Comparison of ENCODE assay signal across 27 cellular contexts in the genomic region with DNA sequence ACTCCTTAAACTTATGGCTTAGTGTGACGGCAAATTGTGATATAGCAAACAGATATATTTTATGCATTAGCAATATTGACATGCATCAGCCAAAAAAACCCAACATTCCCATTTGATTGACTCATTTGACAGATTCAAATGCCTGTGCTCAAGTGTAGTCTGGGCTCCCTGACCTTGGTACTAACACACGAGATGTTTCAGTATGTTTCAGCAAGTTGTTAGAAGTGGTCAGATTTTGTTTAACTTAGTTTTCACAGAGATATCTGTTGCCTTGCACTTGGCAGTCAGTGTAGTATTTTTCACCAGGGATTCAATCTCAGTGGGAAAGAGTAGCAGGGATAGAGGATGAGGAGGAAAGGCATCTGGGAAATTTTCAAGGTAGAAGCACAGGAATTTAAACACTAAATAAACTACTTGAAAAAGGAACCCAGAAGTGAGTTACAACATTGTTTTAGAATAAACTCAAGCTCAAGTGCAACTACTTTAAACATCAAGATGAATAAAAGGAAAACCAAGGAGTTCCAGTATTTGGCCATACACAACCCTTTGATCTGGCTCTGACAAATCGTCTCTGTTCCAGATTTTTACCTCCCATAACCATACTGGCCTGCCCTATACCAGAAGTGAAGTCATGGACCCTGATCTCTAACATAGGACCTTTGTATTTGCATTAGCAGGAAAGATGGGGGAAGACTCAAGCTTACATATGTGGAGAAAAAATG. TPM values are rescaled to one million over a fixed set of nuclear protein-coding genes. Genes with fewer than 3 reads are reported as not detected.
DNase-seq lines count a peak whose midpoint lies in the region; ATAC-seq, FAIRE-seq and TF ChIP-seq lines count a peak whose summit lies in the region.
"Had no signal": no experiment of that assay in that cellular context is flagged by ENCODE, and none has a peak within 500 bp of the region (broad histone marks: within the 10 kb centered on the region; RNA-seq: fewer than 3 reads in every experiment).

No MANE protein-coding gene starts in this region.

- no peak for DNase-seq in HTR-8/SVneo (ENCODE audit: insufficient read length, low spot score)
- no peak for DNase-seq in astrocyte (ENCODE audit: low read depth)
- no peak for DNase-seq in left lung
- DNase-seq in tibial artery = no peak
- no peak for DNase-seq in stimulated activated CD4-positive, alpha-beta T cell treated with anti-CD3 and anti-CD28 coated beads, Interleukin-1b, Interleukin-23, amount 100 ng/mL, for 48 hours
- no peak for DNase-seq in small intestine
- DNase-seq in ureter (ENCODE audit: low spot score) = no peak
- DNase-seq: activated CD4-positive, alpha-beta T cell treated with anti-CD3 and anti-CD28 coated beads, Interleukin-2, amount 10 ng/mL, durations not matched to agents 7 days and 5 days; activated CD8-positive, alpha-beta memory T cell treated with anti-CD3 and anti-CD28 coated beads, Interleukin-2, amount 10 ng/mL, durations not matched to agents 7 days and 5 days; activated naive CD8-positive, alpha-beta T cell treated with anti-CD3 and anti-CD28 coated beads for 36 hours; CD8-positive, alpha-beta memory T cell; DMS53; head of caudate nucleus; Kasumi-1; NCI-H2107; NCI-H510A; NK-92 treated with Interleukin-12 subunit alpha and Interleukin-12 subunit beta, amount 100 ng/mL, for 24 hours; sigmoid colon had no signal

- no peak overlapping the region for H2AFZ ChIP-seq in astrocyte (ENCODE audit: low read depth, low read length)
- H2AFZ ChIP-seq: neural progenitor cell had no signal

- H3K79me2 ChIP-seq in astrocyte (ENCODE audit: insufficient read depth, low read length) = peaks cover 97% of the 10 kb centered on the region

- H3K4me1 Mint-ChIP-seq in astrocyte (ENCODE audit: low read depth, unreplicated experiment) = peaks cover 52% of the 10 kb centered on the region
- H3K4me1 Mint-ChIP-seq: activated CD4-positive, alpha-beta T cell treated with anti-CD3 and anti-CD28 coated beads, Interleukin-2, amount 10 ng/mL, durations not matched to agents 7 days and 5 days; activated CD8-positive, alpha-beta memory T cell treated with anti-CD3 and anti-CD28 coated beads, Interleukin-2, amount 10 ng/mL, durations not matched to agents 7 days and 5 days; CD8-positive, alpha-beta memory T cell; stimulated activated effector memory CD8-positive, alpha-beta T cell treated with anti-CD3 and anti-CD28 coated beads, Interleukin-12 subunit alpha, Interleukin-12 subunit beta, amount 100 ng/mL, for 72 hours had no signal

- H3K27me3 Mint-ChIP-seq in astrocyte (ENCODE audit: low read depth, unreplicated experiment) = no peaks in the 10 kb centered on the region
- H3K27me3 Mint-ChIP-seq: activated CD4-positive, alpha-beta T cell treated with anti-CD3 and anti-CD28 coated beads, Interleukin-2, amount 10 ng/mL, durations not matched to agents 7 days and 5 days; activated CD8-positive, alpha-beta memory T cell treated with anti-CD3 and anti-CD28 coated beads, Interleukin-2, amount 10 ng/mL, durations not matched to agents 7 days and 5 days; progenitor cell of endocrine pancreas had no signal

- peak overlapping the region; percentile 80 for H3K4me2 ChIP-seq in astrocyte (ENCODE audit: low read length)
- H3K4me2 ChIP-seq: neural progenitor cell had no signal

- peaks cover 3% of the 10 kb centered on the region for H3K9me3 Mint-ChIP-seq in astrocyte (ENCODE audit: unreplicated experiment)
- H3K9me3 Mint-ChIP-seq: activated CD4-positive, alpha-beta T cell treated with anti-CD3 and anti-CD28 coated beads, Interleukin-2, amount 10 ng/mL, durations not matched to agents 7 days and 5 days; activated naive CD8-positive, alpha-beta T cell treated with anti-CD3 and anti-CD28 coated beads for 36 hours; neural progenitor cell; stimulated activated effector memory CD8-positive, alpha-beta T cell treated with anti-CD3 and anti-CD28 coated beads, Interleukin-12 subunit alpha, Interleukin-12 subunit beta, amount 100 ng/mL, for 72 hours; T-helper 2 cell treated with Interferon-gamma antibody and Interleukin-4, amounts not matched to agents 5 μg/mL and 100 μg/mL, for 36 hours had no signal

- H3K27ac ChIP-seq in astrocyte (ENCODE audit: low read depth, low read length) = peak overlapping the region; percentile 63
- H3K27ac ChIP-seq in left lung = peak overlapping the region in 1 of 2 donors; percentile 43
- H3K27ac ChIP-seq in tibial artery = peak overlapping the region; percentile 63 to 72
- no peak overlapping the region for H3K27ac ChIP-seq in small intestine (ENCODE audit: low read depth in 1 of 2, low read length in 1 of 2)
- H3K27ac ChIP-seq: neural progenitor cell, VCaP had no signal

- H3K9ac ChIP-seq in astrocyte (ENCODE audit: low read length) = peak overlapping the region; percentile 53
- H3K9ac ChIP-seq: neural progenitor cell had no signal

- H3K36me3 ChIP-seq in astrocyte (ENCODE audit: insufficient read depth, low read length) (peaks cover 59% of the 10 kb centered on the region), left lung (no peaks in the 10 kb centered on the region), tibial artery (no peaks in the 10 kb centered on the region), small intestine (ENCODE audit: control insufficient read depth in 2 of 2, insufficient read depth in 2 of 2, low read length in 2 of 2) (no peaks in the 10 kb centered on the region)
- H3K36me3 ChIP-seq: neural progenitor cell, sigmoid colon had no signal

- FAIRE-seq in HTR-8/SVneo (lab: Jason Lieb, UNC) = peak; percentile 49
- peak; percentile 54 for FAIRE-seq in astrocyte (lab: Jason Lieb, UNC)
- FAIRE-seq in small intestine (lab: Jason Lieb, UNC) = no peak

- H3K4me1 ChIP-seq in astrocyte (ENCODE audit: insufficient read depth, low read length) (peaks cover 88% of the 10 kb centered on the region), left lung (no peaks in the 10 kb centered on the region), tibial artery (peaks cover 0 to 76% (median 2%) of the 10 kb centered on the region in 4 donors), small intestine (ENCODE audit: control insufficient read depth in 2 of 2, insufficient read depth in 1 of 2, low read depth in 1 of 2, low read length in 1 of 2) (no peaks in the 10 kb centered on the region)
- H3K4me1 ChIP-seq: neural progenitor cell had no signal

- H3K27me3 ChIP-seq in astrocyte (ENCODE audit: insufficient read depth, low read length) (no peaks in the 10 kb centered on the region), left lung (no peaks in the 10 kb centered on the region), tibial artery (no peaks in the 10 kb centered on the region), small intestine (ENCODE audit: control insufficient read depth in 2 of 2, insufficient read depth in 2 of 2, low read length in 2 of 2) (no peaks in the 10 kb centered on the region)
- H3K27me3 ChIP-seq: neural progenitor cell, sigmoid colon had no signal

- 65 to 79% (median 67%) methylated on average over 3 of the region's 3 CpGs for WGBS in small intestine, 3 donors

- peaks cover 13% of the 10 kb centered on the region for H3K36me3 Mint-ChIP-seq in astrocyte (ENCODE audit: low read depth, unreplicated experiment)
- H3K36me3 Mint-ChIP-seq: activated CD8-positive, alpha-beta memory T cell treated with anti-CD3 and anti-CD28 coated beads, Interleukin-2, amount 10 ng/mL, durations not matched to agents 7 days and 5 days; activated naive CD8-positive, alpha-beta T cell treated with anti-CD3 and anti-CD28 coated beads for 36 hours; CD8-positive, alpha-beta memory T cell; stimulated activated effector memory CD8-positive, alpha-beta T cell treated with anti-CD3 and anti-CD28 coated beads, Interleukin-12 subunit alpha, Interleukin-12 subunit beta, amount 100 ng/mL, for 72 hours had no signal

- peak overlapping the region; percentile 3 for H3K27ac Mint-ChIP-seq in astrocyte (ENCODE audit: unreplicated experiment)
- H3K27ac Mint-ChIP-seq: activated CD4-positive, alpha-beta T cell treated with anti-CD3 and anti-CD28 coated beads, Interleukin-2, amount 10 ng/mL, durations not matched to agents 7 days and 5 days; activated CD8-positive, alpha-beta memory T cell treated with anti-CD3 and anti-CD28 coated beads, Interleukin-2, amount 10 ng/mL, durations not matched to agents 7 days and 5 days; activated naive CD8-positive, alpha-beta T cell treated with anti-CD3 and anti-CD28 coated beads for 36 hours; brain; CD8-positive, alpha-beta memory T cell; neural progenitor cell; progenitor cell of endocrine pancreas; stimulated activated effector memory CD8-positive, alpha-beta T cell treated with anti-CD3 and anti-CD28 coated beads, Interleukin-12 subunit alpha, Interleukin-12 subunit beta, amount 100 ng/mL, for 72 hours; T-helper 2 cell treated with Interferon-gamma antibody and Interleukin-4, amounts not matched to agents 5 μg/mL and 100 μg/mL, for 36 hours had no signal

- H3K9me3 ChIP-seq in astrocyte (ENCODE audit: insufficient read depth, low read depth, low read length) (no peaks in the 10 kb centered on the region), left lung (no peaks in the 10 kb centered on the region), tibial artery (no peaks in the 10 kb centered on the region), small intestine (ENCODE audit: control insufficient read depth, low read depth) (no peaks in the 10 kb centered on the region)
- H3K9me3 ChIP-seq: sigmoid colon had no signal

- peak; percentile 72 for ATAC-seq in left lung
- ATAC-seq: activated CD8-positive, alpha-beta memory T cell treated with anti-CD3 and anti-CD28 coated beads, Interleukin-2, amount 10 ng/mL, durations not matched to agents 7 days and 5 days; left lobe of liver; stimulated activated effector memory CD8-positive, alpha-beta T cell treated with anti-CD3 and anti-CD28 coated beads, Interleukin-12 subunit alpha, Interleukin-12 subunit beta, amount 100 ng/mL, for 72 hours had no signal

- H4K20me1 ChIP-seq in astrocyte (ENCODE audit: insufficient read depth, low read length) = peaks cover 72% of the 10 kb centered on the region

- TF ChIP-seq CTCF in astrocyte (IDR thresholded peaks at IDR 0.05; ENCODE audit: insufficient read depth, low read depth, low read length) = no peak
- no peak for TF ChIP-seq CTCF in left lung (IDR thresholded peaks at IDR 0.05)
- no peak for TF ChIP-seq CTCF in tibial artery (IDR thresholded peaks at IDR 0.05)

- H3K4me3 ChIP-seq in astrocyte (ENCODE audit: insufficient read depth, low read depth, low read length) = peak overlapping the region; percentile 47
- no peak overlapping the region for H3K4me3 ChIP-seq in left lung
- no peak overlapping the region for H3K4me3 ChIP-seq in tibial artery
- no peak overlapping the region for H3K4me3 ChIP-seq in small intestine (ENCODE audit: low read depth in 1 of 2, low read length in 2 of 2)
- H3K4me3 ChIP-seq: coronary artery, neural progenitor cell, sigmoid colon had no signal

- intact Hi-C loops in left lung (cut with DNase I) (no loop called here), tibial artery (cut with DNase I; ENCODE audit: low total_unique reads) (no loop called here)

- no peak overlapping the region for H3K4me3 Mint-ChIP-seq in astrocyte (ENCODE audit: unreplicated experiment)
- H3K4me3 Mint-ChIP-seq: activated CD4-positive, alpha-beta T cell treated with anti-CD3 and anti-CD28 coated beads, Interleukin-2, amount 10 ng/mL, durations not matched to agents 7 days and 5 days; activated CD8-positive, alpha-beta memory T cell treated with anti-CD3 and anti-CD28 coated beads, Interleukin-2, amount 10 ng/mL, durations not matched to agents 7 days and 5 days; activated naive CD8-positive, alpha-beta T cell treated with anti-CD3 and anti-CD28 coated beads for 36 hours; brain; CD8-positive, alpha-beta memory T cell; neural progenitor cell; stimulated activated effector memory CD8-positive, alpha-beta T cell treated with anti-CD3 and anti-CD28 coated beads, Interleukin-12 subunit alpha, Interleukin-12 subunit beta, amount 100 ng/mL, for 72 hours; T-helper 2 cell treated with Interferon-gamma antibody and Interleukin-4, amounts not matched to agents 5 μg/mL and 100 μg/mL, for 36 hours had no signal

RNA-seq across cellular contexts. Expression of a gene that starts 56.5 kb away (rescaled TPM):
- total RNA-seq in astrocyte (1.1 and 1.2 TPM in 2 replicates), left lung (under 1 TPM; 0.55 to 0.79 TPM), ureter (2.6 TPM)
- polyA plus RNA-seq in small intestine = not detected
- total RNA-seq: activated CD4-positive, alpha-beta T cell treated with anti-CD3 and anti-CD28 coated beads, Interleukin-2, amount 10 ng/mL, durations not matched to agents 7 days and 5 days; activated CD8-positive, alpha-beta memory T cell treated with anti-CD3 and anti-CD28 coated beads, Interleukin-2, amount 10 ng/mL, durations not matched to agents 7 days and 5 days; activated naive CD8-positive, alpha-beta T cell treated with anti-CD3 and anti-CD28 coated beads for 36 hours; CD8-positive, alpha-beta memory T cell; mononuclear cell; progenitor cell of endocrine pancreas had no signal
- polyA plus RNA-seq: CD8-positive, alpha-beta memory T cell had no signal

Comparison
In these comparisons a context has a peak if more than half of its experiments do, and no peak if none do; other contexts are left out.
1. H3K27ac ChIP-seq: peak in astrocyte (single experiment) and tibial artery (2 of 2); none in small intestine (0 of 2).